ENCODE assay signal across 2 cellular contexts in the genomic region with DNA sequence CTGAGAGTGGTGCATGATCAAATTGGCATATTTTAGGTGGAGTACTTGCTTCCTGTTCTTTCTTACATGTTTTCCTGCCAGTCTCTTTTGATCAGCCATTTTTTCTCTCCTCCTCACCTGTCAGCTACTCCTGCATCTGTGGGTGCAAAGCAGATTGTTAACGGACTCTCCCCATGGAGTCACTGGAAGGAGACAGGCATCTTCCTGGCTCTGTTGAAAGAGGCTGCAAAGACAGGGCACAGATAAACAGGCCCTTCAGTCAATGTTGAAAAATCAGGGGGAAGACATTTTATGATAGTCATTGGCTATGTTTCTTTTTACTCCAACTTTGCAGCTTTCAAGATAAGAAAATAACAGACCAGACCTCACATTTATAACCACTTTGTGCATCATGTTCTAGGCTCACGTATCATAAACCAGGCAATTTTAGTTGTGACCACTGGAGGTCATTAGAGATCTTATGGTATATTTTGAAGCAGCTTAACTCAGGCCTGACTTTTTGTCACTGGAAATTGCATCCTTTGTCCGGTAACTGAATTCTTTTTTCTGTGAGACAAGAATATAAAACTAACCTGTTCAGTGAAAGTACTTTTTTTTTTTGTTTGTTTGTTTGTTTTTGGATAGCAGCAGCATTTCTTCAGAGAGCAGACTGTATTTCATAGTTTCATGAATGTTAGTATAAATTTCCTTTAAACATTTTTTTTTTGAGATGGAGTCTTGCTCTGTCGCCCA.
TF ChIP-seq lines count a peak whose summit lies in the region.

No MANE protein-coding gene starts in this region.

TF ChIP-seq in A549, 52 proteins besides CTCF, POLR2A, EP300 and RAD21:
- TF ChIP-seq E2F6 (IDR thresholded peaks at IDR 0.05; ENCODE audit: borderline replicate concordance, low read depth) (no peak), RFX5 (IDR thresholded peaks at IDR 0.05) (no peak), SMC3 (IDR thresholded peaks at IDR 0.05) (peak; percentile 60), KDM1A (IDR thresholded peaks at IDR 0.05; ENCODE audit: low read depth) (no peak), TP53 (CRISPR knock-in tag; IDR thresholded peaks at IDR 0.05) (no peak)
- TF ChIP-seq, protein P1, sequence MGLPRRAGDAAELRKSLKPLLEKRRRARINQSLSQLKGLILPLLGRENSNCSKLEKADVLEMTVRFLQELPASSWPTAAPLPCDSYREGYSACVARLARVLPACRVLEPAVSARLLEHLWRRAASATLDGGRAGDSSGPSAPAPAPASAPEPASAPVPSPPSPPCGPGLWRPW (IDR thresholded peaks at IDR 0.05) = no peak
TF ChIP-seq in A549: peak in this region for 1.

TF ChIP-seq in endothelial cell of umbilical vein, 7 proteins besides CTCF, POLR2A, EP300 and RAD21:
- TF ChIP-seq POLR2AphosphoS5 (IDR thresholded peaks at IDR 0.05; ENCODE audit: insufficient read depth, low read depth, low read length) = no peak
